Comparison of ENCODE assay signal across 8 cellular contexts in the genomic region with DNA sequence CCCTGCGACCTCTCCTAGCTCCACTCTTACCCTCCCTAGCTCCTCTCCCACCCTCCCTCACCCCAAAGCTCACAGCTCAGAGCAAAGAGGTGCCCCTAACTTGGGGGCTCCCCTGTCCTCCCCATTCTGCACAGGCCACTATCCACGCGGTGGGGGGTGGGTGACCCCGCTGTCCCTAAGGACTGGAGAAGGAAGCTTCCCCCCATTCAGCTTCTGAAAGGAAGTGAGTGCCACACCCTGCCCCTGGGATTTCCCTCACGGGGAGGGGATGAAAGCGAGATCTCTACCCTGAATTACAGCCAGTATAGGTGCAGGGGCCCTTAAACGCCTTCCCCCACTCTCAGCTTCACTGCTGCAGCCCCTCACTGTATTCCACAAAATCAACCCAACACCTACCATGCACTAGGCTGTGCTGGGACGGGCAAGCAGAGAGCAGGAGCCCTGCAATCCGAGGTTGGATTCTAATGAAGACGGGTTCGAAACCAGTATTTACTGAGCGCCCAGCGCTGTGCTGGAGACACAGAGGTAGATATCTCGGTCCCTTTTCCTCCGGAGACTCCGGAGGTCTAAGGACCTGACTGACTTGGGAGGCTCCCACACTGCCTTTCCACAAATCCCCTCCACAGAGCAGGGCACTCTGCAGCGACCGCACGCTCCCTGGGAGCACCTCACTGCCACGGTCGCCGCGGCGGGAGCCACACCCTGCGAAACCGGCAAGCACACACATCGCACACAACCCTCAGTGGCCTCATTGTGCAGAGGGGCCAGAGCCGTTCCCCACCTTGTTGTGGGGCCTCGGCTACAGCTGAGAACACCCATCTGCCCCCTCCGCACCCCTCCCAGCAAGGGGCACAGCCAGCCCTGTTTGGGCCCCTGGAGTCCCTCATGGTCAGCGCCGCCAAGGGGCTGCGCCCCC. TPM values are rescaled to one million over a fixed set of nuclear protein-coding genes. Genes with fewer than 3 reads are reported as not detected.
DNase-seq lines count a peak whose midpoint lies in the region; ATAC-seq, FAIRE-seq and TF ChIP-seq lines count a peak whose summit lies in the region.

No MANE protein-coding gene starts in this region.

- TF ChIP-seq CTCF in LNCaP clone FGC (IDR thresholded peaks at IDR 0.05; ENCODE audit: control insufficient read depth, extremely low read depth, insufficient read depth) (no peak), kidney (IDR thresholded peaks at IDR 0.05; ENCODE audit: borderline replicate concordance, extremely low read depth, insufficient read depth) (no peak), stomach (IDR thresholded peaks at IDR 0.05) (no peak)

- DNase-seq in COLO668 (lab: John Stamatoyannopoulos, UW; ENCODE audit: unreplicated experiment) (peak; percentile 31), LNCaP clone FGC (ENCODE audit: low read depth) (no peak), astrocyte of the hippocampus (ENCODE audit: low read depth, low spot score) (peak; percentile 56), kidney (no peak), stomach (no peak), NCI-H524 (lab: John Stamatoyannopoulos, UW) (no peak)

- intact Hi-C loops in kidney (cut with DNase I) (loop anchor here (10.0 kb wide), 1 partner anchor 120 kb away; no protein-coding TSS in a partner anchor), stomach (cut with DNase I; ENCODE audit: low total_unique reads) (loop anchor here (5.0 kb wide), 1 partner anchor 122 kb away; no protein-coding TSS in a partner anchor)

- FAIRE-seq in kidney (lab: Jason Lieb, UNC), result no peak

- TF ChIP-seq EP300 in stomach (IDR thresholded peaks at IDR 0.05), result no peak

- H3K4me3 ChIP-seq in LNCaP clone FGC (ENCODE audit: low read depth, low read length), result peak overlapping the region; percentile 83
- H3K4me3 ChIP-seq in kidney (ENCODE audit: low read length in 2 of 2), result peak overlapping the region; percentile 90
- H3K4me3 ChIP-seq in stomach, result peak overlapping the region; percentile 83 to 95 (median 88)

- H3K4me1 ChIP-seq in kidney (ENCODE audit: control insufficient read depth in 1 of 2, insufficient read depth in 1 of 2, low read depth in 1 of 2, low read length in 2 of 2) (peaks cover 33 to 50% of the 10 kb centered on the region in 2 donors), stomach (peaks cover 68 to 82% (median 80%) of the 10 kb centered on the region in 4 donors)

- no peaks in the 10 kb centered on the region for H3K27me3 ChIP-seq in stomach

- no peaks in the 10 kb centered on the region for H3K36me3 ChIP-seq in kidney (ENCODE audit: control insufficient read depth in 1 of 2, insufficient read depth in 2 of 2, low read length in 2 of 2)
- H3K36me3 ChIP-seq in stomach, result no peaks in the 10 kb centered on the region

- H3K9me3 ChIP-seq in kidney (ENCODE audit: control insufficient read depth in 1 of 2, low read length in 2 of 2) (no peaks in the 10 kb centered on the region), stomach (no peaks in the 10 kb centered on the region)

- 4 to 9% (median 6%) methylated on average over 26 to 33 of the region's 33 CpGs for WGBS in stomach, 5 donors

- TF ChIP-seq POLR2A in stomach (IDR thresholded peaks at IDR 0.05), result no peak

- H3K27ac ChIP-seq in kidney (ENCODE audit: low read depth in 2 of 2, low read length in 2 of 2), result peak overlapping the region; percentile 97 to 99
- H3K27ac ChIP-seq in stomach, result peak overlapping the region; percentile 93 to 99 (median 96)

- H3K9ac ChIP-seq in kidney (ENCODE audit: low read length in 2 of 2), result peak overlapping the region; percentile 85 to 93

- no peak for ATAC-seq in HG03520 (IDR thresholded peaks at IDR 0.05; ENCODE audit: unreplicated experiment)
- ATAC-seq in HG03025 (IDR thresholded peaks at IDR 0.05; ENCODE audit: low FRiP score, unreplicated experiment), result no peak

RNA-seq across cellular contexts. Expression of a gene that starts 1.8 kb away (rescaled TPM):
- total RNA-seq in kidney (700 TPM), stomach (100 to 1,000 TPM; 550 to 693 (median 622) TPM)
- polyA plus RNA-seq in kidney (ENCODE audit: insufficient read depth, low read depth, low replicate concordance) (36.6 TPM), stomach (10 to 100 TPM; 37.4 to 76.8 (median 60.3) TPM)

RNA-seq across cellular contexts. Expression of a gene that starts 28.9 kb away (rescaled TPM):
- total RNA-seq in kidney (1,136 TPM), stomach (1,000 to 10,000 TPM in 1 of 5 donors, 100 to 1,000 TPM in 4; 671 to 1,412 (median 779) TPM)
- polyA plus RNA-seq in kidney (ENCODE audit: insufficient read depth, low read depth, low replicate concordance) (1,809 TPM), stomach (1,000 to 10,000 TPM; 1,415 to 1,760 (median 1,525) TPM)

RNA-seq across cellular contexts. Expression of a gene that starts 46.5 kb away (rescaled TPM):
- total RNA-seq in kidney (29.5 TPM), stomach (10 to 100 TPM in 3 of 5 donors, 1 to 10 TPM in 2; 6.1 to 36.2 (median 12.3) TPM)
- polyA plus RNA-seq in kidney (ENCODE audit: insufficient read depth, low read depth, low replicate concordance) (18.7 TPM), stomach (10 to 100 TPM; 13.3 to 18.9 (median 16.3) TPM)

RNA-seq across cellular contexts. Expression of a gene that starts 56.9 kb away (rescaled TPM):
- total RNA-seq in kidney, result 71.8 TPM
- polyA plus RNA-seq in kidney (ENCODE audit: insufficient read depth, low read depth, low replicate concordance), result 34.4 TPM
- total RNA-seq in stomach, result 100 to 1,000 TPM in 1 of 5 donors, 10 to 100 TPM in 4; 53.9 to 110 (median 85.3) TPM
- 10 to 100 TPM; 32.8 to 44.6 (median 34.7) TPM for polyA plus RNA-seq in stomach

Comparison
In these comparisons a context has a peak if more than half of its experiments do, and no peak if none do; other contexts are left out.
1. DNase-seq: peak in COLO668 (single experiment) and astrocyte of the hippocampus (single experiment); none in LNCaP clone FGC (single experiment), kidney (single experiment), stomach (single experiment) and NCI-H524 (0 of 2).
2. Peak in every context shown above with its lines, with median percentiles within 50 percentile points of each other: H3K4me3 ChIP-seq.